In the genomic region with DNA sequence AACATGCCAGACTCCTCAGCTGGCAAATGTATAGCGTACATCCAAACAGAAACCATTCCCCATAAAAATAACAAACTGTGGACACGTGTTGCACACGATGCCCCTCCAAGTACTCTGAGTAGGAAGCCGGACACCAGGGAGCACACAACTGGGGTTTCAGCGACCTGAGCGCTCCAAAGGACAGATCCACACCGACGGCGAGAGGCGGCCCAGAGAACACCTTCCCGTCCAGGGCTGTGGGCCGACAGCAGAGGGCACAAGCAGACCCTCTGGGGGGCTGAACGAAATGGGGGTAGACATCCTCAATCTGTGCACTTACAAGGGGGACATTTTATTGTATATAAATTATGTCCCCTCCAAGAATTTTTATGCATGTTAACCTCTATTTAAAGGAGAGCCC, we compare ENCODE assay signal across 27 cellular contexts.
"Had no signal": no experiment of that assay in that cellular context is flagged by ENCODE, and none has a peak within 500 bp of the region (broad histone marks: within the 10 kb centered on the region; RNA-seq: fewer than 3 reads in every experiment).

No MANE protein-coding gene starts in this region.

- DNase-seq: activated B cell treated with CpG ODN at 0.5 μM for 24 hours; activated CD4-positive, alpha-beta T cell treated with anti-CD3 and anti-CD28 coated beads for 36 hours; activated CD4-positive, alpha-beta T cell treated with anti-CD3 and anti-CD28 coated beads, Interleukin-2, amount 50 U/mL, for 4 hours; activated gamma-delta T cell; activated naive CD4-positive, alpha-beta T cell treated with anti-CD3 and anti-CD28 coated beads, Interleukin-2, amount 50 U/mL, for 16 hours; amniotic stem cell; esophagus squamous epithelium; foreskin melanocyte; kidney glomerular epithelial cell; naive B cell; nephron progenitor cell; nucleus accumbens; psoas muscle; stimulated activated CD4-positive, alpha-beta T cell treated with anti-CD3 and anti-CD28 coated beads, Interleukin-15, amount 100 ng/mL, for 24 hours; stimulated activated CD4-positive, alpha-beta T cell treated with anti-CD3 and anti-CD28 coated beads, Interleukin-2, amount 100 ng/mL, for 24 hours; stimulated activated naive B cell treated with anti-CD40 and anti-IgM and Interleukin-4, amounts not matched to agents 10 μg/mL and 1 μg/mL and 100 μg/mL, for 72 hours; stomach; T-helper 2 cell had no signal

- H3K27me3 ChIP-seq: esophagus squamous epithelium, heart right ventricle, left lung, stomach, tibial nerve had no signal

- H3K9ac ChIP-seq: parathyroid adenoma had no signal

- H3K36me3 ChIP-seq: esophagus squamous epithelium, heart right ventricle, left lung, stomach, tibial nerve had no signal

- H3K4me3 ChIP-seq: esophagus squamous epithelium, heart right ventricle, left lung, psoas muscle, smooth muscle cell, stomach, tibial nerve had no signal

- H3K4me2 ChIP-seq: smooth muscle cell had no signal

- H3K4me1 ChIP-seq: parathyroid adenoma had no signal

- H3K27ac Mint-ChIP-seq: activated B cell treated with CpG ODN at 0.5 μM for 24 hours; activated CD4-positive, alpha-beta T cell treated with anti-CD3 and anti-CD28 coated beads for 36 hours; dendritic cell treated with granulocyte-macrophage colony-stimulating factor and Interleukin-4, amounts not matched to agents 40 ng/mL and 50 ng/mL, for 4 days; nephron progenitor cell; stimulated activated naive B cell treated with anti-CD40 and anti-IgM and Interleukin-4, amounts not matched to agents 10 μg/mL and 1 μg/mL and 100 μg/mL, for 72 hours had no signal

- FAIRE-seq: astrocyte, endometrium had no signal

- ATAC-seq: activated CD4-positive, alpha-beta T cell treated with anti-CD3 and anti-CD28 coated beads for 36 hours; heart right ventricle; left lung; psoas muscle; stimulated activated naive B cell treated with anti-CD40 and anti-IgM and Interleukin-4, amounts not matched to agents 10 μg/mL and 1 μg/mL and 100 μg/mL, for 72 hours had no signal

- H3K9me3 ChIP-seq: esophagus squamous epithelium, left lung, psoas muscle, stomach, tibial nerve had no signal

- H3K4me3 Mint-ChIP-seq: activated B cell treated with CpG ODN at 0.5 μM for 24 hours; activated CD4-positive, alpha-beta T cell treated with anti-CD3 and anti-CD28 coated beads for 36 hours; dendritic cell treated with granulocyte-macrophage colony-stimulating factor and Interleukin-4, amounts not matched to agents 40 ng/mL and 50 ng/mL, for 4 days; naive B cell; nephron progenitor cell; stimulated activated naive B cell treated with anti-CD40 and anti-IgM and Interleukin-4, amounts not matched to agents 10 μg/mL and 1 μg/mL and 100 μg/mL, for 72 hours had no signal

- H2AFZ ChIP-seq: parathyroid adenoma had no signal

- H3K27me3 Mint-ChIP-seq: activated B cell treated with CpG ODN at 0.5 μM for 24 hours; activated CD4-positive, alpha-beta T cell treated with anti-CD3 and anti-CD28 coated beads for 36 hours; dendritic cell treated with granulocyte-macrophage colony-stimulating factor and Interleukin-4, amounts not matched to agents 40 ng/mL and 50 ng/mL, for 4 days; naive B cell; stimulated activated naive B cell treated with anti-CD40 and anti-IgM and Interleukin-4, amounts not matched to agents 10 μg/mL and 1 μg/mL and 100 μg/mL, for 72 hours had no signal

- H3K27ac ChIP-seq: epithelial cell of prostate, esophagus squamous epithelium, heart right ventricle, left lung, parathyroid adenoma, psoas muscle, stomach, tibial nerve had no signal

- H3K9me3 Mint-ChIP-seq: activated B cell treated with CpG ODN at 0.5 μM for 24 hours, naive B cell had no signal
